18 cellular contexts compared by ENCODE assay signal in the genomic region with DNA sequence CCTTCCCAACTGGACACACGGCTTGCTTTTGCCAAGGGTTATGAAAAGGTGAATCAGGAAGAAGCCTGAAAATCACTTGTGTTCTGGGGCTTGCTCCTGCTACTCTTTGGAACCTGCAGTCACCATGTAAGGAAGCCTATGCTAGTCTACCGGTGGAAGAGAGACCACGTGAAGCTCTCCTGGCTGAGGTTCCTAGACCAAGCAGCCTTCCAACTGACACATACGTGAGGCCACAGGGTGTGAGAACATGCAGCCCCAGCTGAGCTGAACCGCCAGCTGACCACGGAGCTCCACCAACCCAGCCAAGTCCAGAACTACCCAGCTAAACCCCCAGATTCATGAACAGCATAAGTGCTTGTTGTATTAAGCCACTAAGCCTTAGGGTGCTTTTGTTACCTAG.
A peak's percentile ranks its signal among the peaks of the same experiment; 100 is the strongest.
DNase-seq lines count a peak whose midpoint lies in the region; ATAC-seq and TF ChIP-seq lines count a peak whose summit lies in the region.
"Had no signal": no experiment of that assay in that cellular context is flagged by ENCODE, and none has a peak within 500 bp of the region (broad histone marks: within the 10 kb centered on the region; RNA-seq: fewer than 3 reads in every experiment).

No MANE protein-coding gene starts in this region.

- H3K9me3 ChIP-seq in BLaER1 treated with 17β-estradiol and CSF1 and Interleukin-3, amounts not matched to agents 10 nM and 100 nM (replicated peaks in 1 of 11) = peaks cover 0 to 15% (median 13%) of the 10 kb centered on the region in 11 experiments; a peak in 19 of 22 replicates
- no peaks in the 10 kb centered on the region for H3K9me3 ChIP-seq in adrenal gland (replicated peaks in 1 of 3)
- H3K9me3 ChIP-seq: BE2C had no signal

- peaks cover 0 to 10% (median 0%) of the 10 kb centered on the region in 11 experiments; a peak in 5 of 22 replicates for H3K36me3 ChIP-seq in BLaER1 treated with 17β-estradiol and CSF1 and Interleukin-3, amounts not matched to agents 10 nM and 100 nM
- no peaks in the 10 kb centered on the region for H3K36me3 ChIP-seq in adrenal gland (replicated peaks in 1 of 2)
- H3K36me3 ChIP-seq: BE2C had no signal

- DNase-seq in sciatic nerve (ENCODE audit: low spot score) = no peak
- no peak for DNase-seq in adrenal gland
- no peak for DNase-seq in NCI-H345 treated with DMSO at 0.1 percent for 48 hours (lab: John Stamatoyannopoulos, UW; ENCODE audit: unreplicated experiment)
- no peak for DNase-seq in activated CD4-positive, alpha-beta T cell treated with anti-CD3 and anti-CD28 coated beads for 1 hour
- DNase-seq: BE2C; CD4-positive, alpha-beta memory T cell; DMS153; GF-D8; KBM-7; MV-4-11; NCI-H187 treated with DMSO at 0.1 percent for 48 hours; NCI-H524; NCI-H82 had no signal

- no peaks in the 10 kb centered on the region for H4K20me1 ChIP-seq in BLaER1 treated with 17β-estradiol and CSF1 and Interleukin-3, amounts not matched to agents 10 nM and 100 nM

- H3K27me3 ChIP-seq in BLaER1 treated with 17β-estradiol and CSF1 and Interleukin-3, amounts not matched to agents 10 nM and 100 nM = no peaks in the 10 kb centered on the region
- H3K27me3 ChIP-seq in adrenal gland = no peaks in the 10 kb centered on the region
- H3K27me3 ChIP-seq: BE2C had no signal

- peak; percentile 49 for ATAC-seq in sciatic nerve
- ATAC-seq in HG03460 (IDR thresholded peaks at IDR 0.05; ENCODE audit: unreplicated experiment) = no peak
- ATAC-seq: HCT116 had no signal

- no peak for TF ChIP-seq POLR2A in adrenal gland (IDR thresholded peaks at IDR 0.05)

- no peak for TF ChIP-seq CTCF in adrenal gland (IDR thresholded peaks at IDR 0.05)

- 76 to 79% (median 79%) methylated on average over 6 of the region's 6 CpGs for WGBS in adrenal gland, 4 donors

- H3K4me3 ChIP-seq in BLaER1 treated with 17β-estradiol and CSF1 and Interleukin-3, amounts not matched to agents 10 nM and 100 nM = no peak overlapping the region
- no peak overlapping the region for H3K4me3 ChIP-seq in adrenal gland

- peak overlapping the region; percentile 19 to 61 (median 39); a peak in 16 of 22 replicates for H3K4me2 ChIP-seq in BLaER1 treated with 17β-estradiol and CSF1 and Interleukin-3, amounts not matched to agents 10 nM and 100 nM

- peak overlapping the region in 1 of 11 experiments; percentile 23; a peak in 3 of 22 replicates for H3K27ac ChIP-seq in BLaER1 treated with 17β-estradiol and CSF1 and Interleukin-3, amounts not matched to agents 10 nM and 100 nM
- H3K27ac ChIP-seq in angular gyrus (ENCODE audit: low read depth, low read length) (peak overlapping the region; percentile 70), cingulate gyrus (ENCODE audit: low read depth, low read length) (peak overlapping the region; percentile 69), adrenal gland (no peak overlapping the region)

- intact Hi-C loops in sciatic nerve (cut with DNase I) = no loop called here
- intact Hi-C loops in adrenal gland (cut with DNase I) = no loop called here

- H3K4me1 ChIP-seq in BLaER1 treated with 17β-estradiol and CSF1 and Interleukin-3, amounts not matched to agents 10 nM and 100 nM = peaks cover 54 to 70% (median 63%) of the 10 kb centered on the region in 10 experiments
- H3K4me1 ChIP-seq in adrenal gland (replicated peaks in 1 of 2) = no peaks in the 10 kb centered on the region

- no peak overlapping the region for H3K9ac ChIP-seq in BLaER1 treated with 17β-estradiol and CSF1 and Interleukin-3, amounts not matched to agents 10 nM and 100 nM

Comparison
In these comparisons a context has a peak if more than half of its experiments do, and no peak if none do; other contexts are left out.
1. H3K27ac ChIP-seq: peak in angular gyrus (single experiment) and cingulate gyrus (single experiment); none in adrenal gland (0 of 5).